ENCODE assay signal across 18 cellular contexts in genomic region chr11:80118071-80118470, GRCh38.
DNase-seq lines count a peak whose midpoint lies in the region; ATAC-seq and TF ChIP-seq lines count a peak whose summit lies in the region.
"Had no signal": no experiment of that assay in that cellular context is flagged by ENCODE, and none has a peak within 500 bp of the region (broad histone marks: within the 10 kb centered on the region; RNA-seq: fewer than 3 reads in every experiment).

No MANE protein-coding gene starts in this region.

- H3K79me2 ChIP-seq in neural progenitor cell (ENCODE audit: low read depth) = no peaks in the 10 kb centered on the region
- H3K79me2 ChIP-seq in PC-3 (ENCODE audit: low read length) = no peaks in the 10 kb centered on the region

- no peak overlapping the region for H3K4me3 ChIP-seq in epithelial cell of esophagus (ENCODE audit: low read length)
- H3K4me3 ChIP-seq in neural progenitor cell = no peak overlapping the region
- no peak overlapping the region for H3K4me3 ChIP-seq in PC-3 (ENCODE audit: low read length)
- H3K4me3 ChIP-seq: BLaER1 treated with 17β-estradiol and CSF1 and Interleukin-3, amounts not matched to agents 10 nM and 100 nM had no signal

- H3K36me3 Mint-ChIP-seq in neural progenitor cell = no peaks in the 10 kb centered on the region

- no peak overlapping the region for H3K9ac ChIP-seq in neural progenitor cell
- no peak overlapping the region for H3K9ac ChIP-seq in PC-3 (ENCODE audit: low read length)
- H3K9ac ChIP-seq: BLaER1 treated with 17β-estradiol and CSF1 and Interleukin-3, amounts not matched to agents 10 nM and 100 nM; SK-N-SH had no signal

- no TSS peak for BruUV-seq in PC-3 (replicated peaks; lab: Mats Ljungman, UMichigan)

- CTCF ChIA-PET in PC-3 (lab: Charles Lee) = no interaction called here

- no peak overlapping the region for H3K27ac ChIP-seq in neural progenitor cell
- H3K27ac ChIP-seq in PC-3 (ENCODE audit: low read length) = no peak overlapping the region
- H3K27ac ChIP-seq: 22Rv1; BLaER1 treated with 17β-estradiol and CSF1 and Interleukin-3, amounts not matched to agents 10 nM and 100 nM had no signal

- no peak overlapping the region for H3K4me3 Mint-ChIP-seq in neural progenitor cell

- H3K9me3 ChIP-seq in neural progenitor cell (ENCODE audit: low read depth) (no peaks in the 10 kb centered on the region), PC-3 (ENCODE audit: low read length) (no peaks in the 10 kb centered on the region)
- H3K9me3 ChIP-seq: BLaER1 treated with 17β-estradiol and CSF1 and Interleukin-3, amounts not matched to agents 10 nM and 100 nM; SK-N-SH had no signal

- peaks cover 17% of the 10 kb centered on the region for H3K4me1 Mint-ChIP-seq in neural progenitor cell

- H3K9me2 ChIP-seq in PC-3 (replicated peaks; ENCODE audit: low read length) = no peaks in the 10 kb centered on the region
- H3K9me2 ChIP-seq: SK-N-SH had no signal

- no peak for TF ChIP-seq CTCF in epithelial cell of esophagus (IDR thresholded peaks at IDR 0.05; ENCODE audit: insufficient read depth, low read depth, low read length, missing control alignments)
- TF ChIP-seq CTCF in neural progenitor cell (IDR thresholded peaks at IDR 0.05) = no peak
- no peak for TF ChIP-seq CTCF in PC-3 (conservative IDR thresholded peaks at IDR 0.05; ENCODE audit: low read depth, low read length)

- H4K20me1 ChIP-seq in neural progenitor cell (ENCODE audit: low read depth) (no peaks in the 10 kb centered on the region), PC-3 (ENCODE audit: low read length) (no peaks in the 10 kb centered on the region)
- H4K20me1 ChIP-seq: BLaER1 treated with 17β-estradiol and CSF1 and Interleukin-3, amounts not matched to agents 10 nM and 100 nM had no signal

- H3K36me3 ChIP-seq in neural progenitor cell (no peaks in the 10 kb centered on the region), PC-3 (ENCODE audit: low read depth, low read length) (no peaks in the 10 kb centered on the region)
- H3K36me3 ChIP-seq: BLaER1 treated with 17β-estradiol and CSF1 and Interleukin-3, amounts not matched to agents 10 nM and 100 nM had no signal

- POLR2A ChIA-PET in PC-3 (lab: Charles Lee; ENCODE audit: unreplicated experiment) = no interaction called here

- no peaks in the 10 kb centered on the region for H3K9me3 Mint-ChIP-seq in neural progenitor cell

- H3F3A ChIP-seq in neural progenitor cell (ENCODE audit: low read depth) (no peaks in the 10 kb centered on the region), PC-3 (ENCODE audit: low read length, unreplicated experiment) (no peaks in the 10 kb centered on the region)

- no peak overlapping the region for H2AFZ ChIP-seq in neural progenitor cell (replicated peaks)
- no peak overlapping the region for H2AFZ ChIP-seq in PC-3 (ENCODE audit: low read length)

- no peaks in the 10 kb centered on the region for H3K27me3 ChIP-seq in neural progenitor cell
- H3K27me3 ChIP-seq in PC-3 (ENCODE audit: low read length) = no peaks in the 10 kb centered on the region
- H3K27me3 ChIP-seq: BLaER1 treated with 17β-estradiol and CSF1 and Interleukin-3, amounts not matched to agents 10 nM and 100 nM had no signal

- H3K27me3 Mint-ChIP-seq in neural progenitor cell (ENCODE audit: insufficient read depth, low read depth) = peaks cover 2% of the 10 kb centered on the region

- no peak overlapping the region for H3K4me2 ChIP-seq in neural progenitor cell
- H3K4me2 ChIP-seq in PC-3 (ENCODE audit: low read length) = no peak overlapping the region
- H3K4me2 ChIP-seq: BLaER1 treated with 17β-estradiol and CSF1 and Interleukin-3, amounts not matched to agents 10 nM and 100 nM; SK-N-SH had no signal

- DNase-seq in DMS53 (lab: John Stamatoyannopoulos, UW) (peak; percentile 21), DMS53 treated with DMSO at 0.1 percent for 48 hours (lab: John Stamatoyannopoulos, UW; ENCODE audit: unreplicated experiment) (no peak), NCI-H526 treated with DMSO at 0.1 percent for 48 hours (lab: John Stamatoyannopoulos, UW) (peak; percentile 54), epithelial cell of esophagus (ENCODE audit: low read depth) (peak; percentile 69), neural progenitor cell (ENCODE audit: low spot score) (peak; percentile 14), GM19240 (ENCODE audit: insufficient read length, low spot score) (no peak), PC-3 (no peak)
- DNase-seq: HCEC 1CT, Karpas-422, NCI-H1436, NCI-H2029 treated with DMSO at 0.1 percent for 48 hours, NCI-H510A, Right ventricle myocardium superior, SK-N-SH had no signal

- H3K27ac Mint-ChIP-seq in neural progenitor cell = peak overlapping the region; percentile 43

- ATAC-seq in GM21390 (IDR thresholded peaks at IDR 0.05; ENCODE audit: unreplicated experiment) = no peak
- no peak for ATAC-seq in PC-3
- ATAC-seq: Panc1 had no signal

- intact Hi-C loops in PC-3 (cut with micrococcal nuclease) = no loop called here

- H3K4me1 ChIP-seq in neural progenitor cell = peaks cover 18% of the 10 kb centered on the region
- H3K4me1 ChIP-seq in PC-3 (ENCODE audit: insufficient read depth, low read length) = no peaks in the 10 kb centered on the region
- H3K4me1 ChIP-seq: BLaER1 treated with 17β-estradiol and CSF1 and Interleukin-3, amounts not matched to agents 10 nM and 100 nM had no signal

Comparison
In these comparisons a context has a peak if more than half of its experiments do, and no peak if none do; other contexts are left out.
1. DNase-seq: peak in DMS53 (single experiment), NCI-H526 treated with DMSO at 0.1 percent for 48 hours (single experiment), epithelial cell of esophagus (single experiment) and neural progenitor cell (single experiment); none in DMS53 treated with DMSO at 0.1 percent for 48 hours (single experiment), GM19240 (single experiment) and PC-3 (single experiment).